In the genomic region with DNA sequence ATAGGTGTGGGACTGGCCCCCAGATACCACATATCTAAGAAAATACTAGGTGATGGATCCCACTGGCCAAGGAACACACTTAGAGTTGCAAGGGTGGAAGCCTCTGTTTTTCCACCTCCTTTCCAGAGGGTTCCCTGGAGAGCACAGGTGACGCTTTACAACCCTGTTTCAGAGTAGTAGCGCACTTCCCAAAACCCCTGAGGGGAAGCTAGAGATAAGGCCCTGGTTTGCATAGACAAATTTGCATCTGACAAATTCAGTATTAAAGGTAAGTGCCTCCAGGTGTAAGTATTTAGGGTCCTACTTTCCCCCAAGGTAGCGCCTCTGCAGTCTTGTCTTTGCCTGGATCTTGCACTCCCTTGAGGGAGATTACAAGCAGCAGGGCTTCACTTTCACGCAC, we compare ENCODE assay signal across 11 cellular contexts. TPM values are rescaled to one million over a fixed set of nuclear protein-coding genes. Genes with fewer than 3 reads are reported as not detected.
A peak's percentile ranks its signal among the peaks of the same experiment; 100 is the strongest.
DNase-seq lines count a peak whose midpoint lies in the region; ATAC-seq, FAIRE-seq and TF ChIP-seq lines count a peak whose summit lies in the region.
"Had no signal": no experiment of that assay in that cellular context is flagged by ENCODE, and none has a peak within 500 bp of the region (broad histone marks: within the 10 kb centered on the region; RNA-seq: fewer than 3 reads in every experiment).

No MANE protein-coding gene starts in this region.

- FAIRE-seq in kidney (lab: Jason Lieb, UNC): no peak
- FAIRE-seq: endometrium had no signal

- no peak for TF ChIP-seq EP300 in upper lobe of left lung (IDR thresholded peaks at IDR 0.05)

- H3K9ac ChIP-seq in kidney (ENCODE audit: low read length in 2 of 2): no peak overlapping the region

- H3K27ac ChIP-seq in heart left ventricle (no peak overlapping the region), kidney (ENCODE audit: low read depth in 2 of 2, low read length in 2 of 2) (peak overlapping the region in 1 of 2 donors; percentile 66), upper lobe of left lung (no peak overlapping the region), substantia nigra (ENCODE audit: low read depth, low read length, poor library complexity, severe bottlenecking) (no peak overlapping the region)

- H3K36me3 ChIP-seq in heart left ventricle (no peaks in the 10 kb centered on the region), kidney (ENCODE audit: control insufficient read depth in 1 of 2, insufficient read depth in 2 of 2, low read length in 2 of 2) (no peaks in the 10 kb centered on the region), upper lobe of left lung (no peaks in the 10 kb centered on the region)

- intact Hi-C loops in heart left ventricle (cut with DNase I): no loop called here
- intact Hi-C loops in Right ventricle myocardium inferior (cut with DNase I): no loop called here
- intact Hi-C loops in kidney (cut with DNase I): no loop called here

- H3K4me1 Mint-ChIP-seq in activated naive CD8-positive, alpha-beta T cell (ENCODE audit: low read depth): peaks cover 7% of the 10 kb centered on the region

- H3K27me3 Mint-ChIP-seq in activated naive CD8-positive, alpha-beta T cell: peaks cover 41% of the 10 kb centered on the region

- H3K9me3 ChIP-seq in heart left ventricle: no peaks in the 10 kb centered on the region
- H3K9me3 ChIP-seq in kidney (ENCODE audit: control insufficient read depth in 1 of 2, low read length in 2 of 2): no peaks in the 10 kb centered on the region
- H3K9me3 ChIP-seq in upper lobe of left lung: no peaks in the 10 kb centered on the region

- DNase-seq in heart left ventricle (no peak), Right ventricle myocardium inferior (ENCODE audit: missing footprints) (no peak), kidney (no peak), upper lobe of left lung (no peak), substantia nigra (lab: John Stamatoyannopoulos, UW) (no peak), GM19240 (ENCODE audit: insufficient read length, low spot score) (no peak)
- no peak for DNase-seq in activated CD8-positive, alpha-beta memory T cell treated with anti-CD3 and anti-CD28 coated beads, Interleukin-2, amount 50 U/mL, for 4 hours

- H3K4me1 ChIP-seq in heart left ventricle (peaks cover 0 to 10% (median 5%) of the 10 kb centered on the region in 12 donors), kidney (ENCODE audit: control insufficient read depth in 1 of 2, insufficient read depth in 1 of 2, low read depth in 1 of 2, low read length in 2 of 2) (peaks cover 5 to 6% of the 10 kb centered on the region in 2 donors), upper lobe of left lung (peaks cover 0 to 18% (median 12%) of the 10 kb centered on the region in 4 donors)

- H3K4me3 ChIP-seq in heart left ventricle: peak overlapping the region in 8 of 12 donors; percentile 37 to 63 (median 48)
- peak overlapping the region; percentile 62 to 66 for H3K4me3 ChIP-seq in kidney (ENCODE audit: low read length in 2 of 2)
- H3K4me3 ChIP-seq in upper lobe of left lung: peak overlapping the region in 3 of 4 donors; percentile 51 to 60 (median 56)

- no peak for TF ChIP-seq POLR2A in heart left ventricle (IDR thresholded peaks at IDR 0.05)
- no peak for TF ChIP-seq POLR2A in upper lobe of left lung (IDR thresholded peaks at IDR 0.05)

- TF ChIP-seq CTCF in heart left ventricle (IDR thresholded peaks at IDR 0.05): no peak
- no peak for TF ChIP-seq CTCF in kidney (IDR thresholded peaks at IDR 0.05; ENCODE audit: borderline replicate concordance, extremely low read depth, insufficient read depth)
- no peak for TF ChIP-seq CTCF in upper lobe of left lung (IDR thresholded peaks at IDR 0.05)

- H3K36me3 Mint-ChIP-seq in activated naive CD8-positive, alpha-beta T cell: no peaks in the 10 kb centered on the region

- no peak for ATAC-seq in heart left ventricle
- no peak for ATAC-seq in Right ventricle myocardium inferior
- no peak for ATAC-seq in upper lobe of left lung (ENCODE audit: low FRiP score in 2 of 2)

- H3K9me3 Mint-ChIP-seq in activated naive CD8-positive, alpha-beta T cell (ENCODE audit: low read depth): no peaks in the 10 kb centered on the region

- H3K4me3 Mint-ChIP-seq in activated naive CD8-positive, alpha-beta T cell: peak overlapping the region; percentile 77

- no peak overlapping the region for H3K27ac Mint-ChIP-seq in activated naive CD8-positive, alpha-beta T cell

- H3K27me3 ChIP-seq in heart left ventricle (peaks cover 0 to 48% (median 31%) of the 10 kb centered on the region in 9 donors), upper lobe of left lung (peaks cover 0 to 5% (median 0%) of the 10 kb centered on the region in 4 donors)

- 40 to 52% (median 44%) methylated on average over 4 of the region's 4 CpGs for WGBS in heart left ventricle, 4 donors
- WGBS in upper lobe of left lung, 2 donors: 72 to 76% methylated on average over 4 of the region's 4 CpGs

RNA-seq across cellular contexts. Expression of a gene that starts 0.5 kb away (rescaled TPM):
- total RNA-seq in heart left ventricle: not detected
- polyA plus RNA-seq in heart left ventricle: not detected
- total RNA-seq in Right ventricle myocardium inferior: not detected
- 8.0 TPM for total RNA-seq in kidney
- polyA plus RNA-seq in kidney (ENCODE audit: insufficient read depth, low read depth, low replicate concordance): 7.8 TPM
- 10 to 100 TPM in 1 of 6 donors, 1 to 10 TPM in 2, under 1 TPM in 2, not detected in 1; 0.37 to 23.1 (median 1.7) TPM for total RNA-seq in upper lobe of left lung
- total RNA-seq: posterior vena cava had no signal

RNA-seq across cellular contexts. Expression of a gene that starts 22.9 kb away (rescaled TPM):
- total RNA-seq in heart left ventricle: not detected
- not detected for polyA plus RNA-seq in heart left ventricle
- total RNA-seq in Right ventricle myocardium inferior: not detected
- not detected for total RNA-seq in kidney
- not detected for polyA plus RNA-seq in kidney (ENCODE audit: insufficient read depth, low read depth, low replicate concordance)
- total RNA-seq in upper lobe of left lung: not detected
- total RNA-seq: Daoy, posterior vena cava had no signal
